Comparison of ENCODE assay signal across 11 cellular contexts in the genomic region with DNA sequence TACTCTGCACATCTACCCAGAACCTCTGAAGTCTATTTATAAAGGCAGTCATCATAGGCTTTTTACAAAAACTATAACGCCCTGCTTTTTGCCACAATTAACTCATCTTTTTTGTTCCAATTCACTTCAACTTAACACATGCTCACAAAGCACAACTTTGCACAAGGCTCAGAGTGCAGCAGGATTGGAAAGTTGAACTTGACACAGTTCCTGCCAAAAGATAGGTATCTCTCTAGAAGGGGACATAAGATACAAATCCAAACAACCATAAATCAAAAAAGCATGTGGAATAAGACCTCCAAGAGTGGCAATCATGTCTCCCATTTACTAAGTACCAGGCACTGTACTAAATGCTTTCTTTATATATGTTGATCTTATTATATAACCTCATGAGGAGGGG. TPM values are rescaled to one million over a fixed set of nuclear protein-coding genes. Genes with fewer than 3 reads are reported as not detected.
A peak's percentile ranks its signal among the peaks of the same experiment; 100 is the strongest.
DNase-seq lines count a peak whose midpoint lies in the region; ATAC-seq and TF ChIP-seq lines count a peak whose summit lies in the region.
"Had no signal": no experiment of that assay in that cellular context is flagged by ENCODE, and none has a peak within 500 bp of the region (broad histone marks: within the 10 kb centered on the region; RNA-seq: fewer than 3 reads in every experiment).

No MANE protein-coding gene starts in this region.

- no peak for TF ChIP-seq POLR2A in testis (IDR thresholded peaks at IDR 0.05)

- no peak overlapping the region for H2BK15ac ChIP-seq in mesenchymal stem cell (ENCODE audit: low read depth, poor library complexity, severe bottlenecking)

- peak overlapping the region; percentile 93 for H3K27ac ChIP-seq in RWPE1
- H3K27ac ChIP-seq in coronary artery: peak overlapping the region; percentile 79 to 93
- peak overlapping the region; percentile 61 for H3K27ac ChIP-seq in mesenchymal stem cell (ENCODE audit: low read length, poor library complexity, severe bottlenecking)
- H3K27ac ChIP-seq in testis: peak overlapping the region; percentile 66 to 85
- H3K27ac ChIP-seq: BLaER1 treated with 17β-estradiol and CSF1 and Interleukin-3, amounts not matched to agents 10 nM and 100 nM had no signal

- ATAC-seq in GM18519 (IDR thresholded peaks at IDR 0.05; ENCODE audit: low FRiP score, unreplicated experiment): no peak
- no peak for ATAC-seq in GM18868 (IDR thresholded peaks at IDR 0.05; ENCODE audit: unreplicated experiment)
- ATAC-seq: activated naive CD4-positive, alpha-beta T cell treated with anti-CD3 and anti-CD28 coated beads, Interleukin-2, amount 50 U/mL, for 72 hours had no signal

- DNase-seq in RWPE1 (ENCODE audit: low spot score) (no peak), coronary artery (ENCODE audit: low spot score) (no peak), mesenchymal stem cell (no peak), testis (no peak), NCI-H2029 treated with DMSO at 0.1 percent for 48 hours (lab: John Stamatoyannopoulos, UW) (no peak)
- DNase-seq in activated T-cell treated with anti-CD3 and anti-CD28 coated beads, Interleukin-2, amount 50 U/mL, for 1 hour: no peak
- DNase-seq: NCI-H2107 had no signal

- H3K18ac ChIP-seq in mesenchymal stem cell (ENCODE audit: low read depth in 1 of 2, low read length in 2 of 2): peak overlapping the region; percentile 49 to 85

- H2BK120ac ChIP-seq in mesenchymal stem cell (ENCODE audit: low read depth, low read length): no peak overlapping the region

- H3K27me3 ChIP-seq in mesenchymal stem cell (ENCODE audit: control insufficient read depth in 1 of 2, insufficient read depth in 1 of 2, low read length in 2 of 2) (no peaks in the 10 kb centered on the region), testis (no peaks in the 10 kb centered on the region)
- H3K27me3 ChIP-seq: BLaER1 treated with 17β-estradiol and CSF1 and Interleukin-3, amounts not matched to agents 10 nM and 100 nM had no signal

- intact Hi-C loops in testis (cut with DNase I; ENCODE audit: low total_unique reads): no loop called here

- peak overlapping the region in 1 of 2 experiments; percentile 87 for H2BK12ac ChIP-seq in mesenchymal stem cell (ENCODE audit: low read length in 2 of 2)

- H3K4ac ChIP-seq in mesenchymal stem cell (ENCODE audit: low read depth in 1 of 2, low read length in 2 of 2): no peak overlapping the region

- POLR2A ChIA-PET in RWPE1 (lab: Yijun Ruan, JAX; ENCODE audit: low non-redundant PET): no interaction called here

- H3K14ac ChIP-seq in mesenchymal stem cell (ENCODE audit: low read length in 2 of 2): no peak overlapping the region

- H4K91ac ChIP-seq in mesenchymal stem cell (ENCODE audit: low read length): no peak overlapping the region

- no peak overlapping the region for H2AFZ ChIP-seq in mesenchymal stem cell (ENCODE audit: low read depth, low read length)

- H2BK5ac ChIP-seq in mesenchymal stem cell (ENCODE audit: low read depth, low read length, poor library complexity, severe bottlenecking): no peak overlapping the region

- H4K8ac ChIP-seq in mesenchymal stem cell (ENCODE audit: low read length): no peak overlapping the region

- CTCF ChIA-PET in RWPE1 (lab: Yijun Ruan, JAX): no interaction called here

- H3K79me1 ChIP-seq in mesenchymal stem cell (replicated peaks; ENCODE audit: low read length, poor library complexity, severe bottlenecking): no peaks in the 10 kb centered on the region

- H3K4me2 ChIP-seq in mesenchymal stem cell (ENCODE audit: low read length, poor library complexity, severe bottlenecking): no peak overlapping the region

- TF ChIP-seq CTCF in RWPE1 (conservative IDR thresholded peaks at IDR 0.05; ENCODE audit: low read depth) (no peak), coronary artery (IDR thresholded peaks at IDR 0.05) (no peak), testis (IDR thresholded peaks at IDR 0.05) (no peak)

- no peak overlapping the region for H3K9ac ChIP-seq in mesenchymal stem cell (ENCODE audit: low read length)
- H3K9ac ChIP-seq: BLaER1 treated with 17β-estradiol and CSF1 and Interleukin-3, amounts not matched to agents 10 nM and 100 nM had no signal

- no peaks in the 10 kb centered on the region for H3K9me3 ChIP-seq in mesenchymal stem cell (ENCODE audit: control insufficient read depth, low read length)
- no peaks in the 10 kb centered on the region for H3K9me3 ChIP-seq in testis
- H3K9me3 ChIP-seq: BLaER1 treated with 17β-estradiol and CSF1 and Interleukin-3, amounts not matched to agents 10 nM and 100 nM had no signal

- H3K36me3 ChIP-seq in mesenchymal stem cell (ENCODE audit: control insufficient read depth in 1 of 2, insufficient read depth in 2 of 2, low read depth in 1 of 2, low read length in 2 of 2) (no peaks in the 10 kb centered on the region), testis (ENCODE audit: low read depth, missing control alignments) (no peaks in the 10 kb centered on the region)
- H3K36me3 ChIP-seq: BLaER1 treated with 17β-estradiol and CSF1 and Interleukin-3, amounts not matched to agents 10 nM and 100 nM had no signal

- H3K4me3 ChIP-seq in coronary artery (no peak overlapping the region), mesenchymal stem cell (ENCODE audit: insufficient read depth in 1 of 2, low read depth in 1 of 2, low read length in 2 of 2) (no peak overlapping the region), testis (no peak overlapping the region)
- H3K4me3 ChIP-seq: BLaER1 treated with 17β-estradiol and CSF1 and Interleukin-3, amounts not matched to agents 10 nM and 100 nM had no signal

- 70% methylated on average over 1 of the region's 1 CpG for WGBS in mesenchymal stem cell
- 38 to 47% methylated on average over 1 of the region's 1 CpG for WGBS in testis, 2 donors

- H3K4me1 ChIP-seq in mesenchymal stem cell (ENCODE audit: control insufficient read depth, insufficient read depth, low read depth, low read length) (peaks cover 20% of the 10 kb centered on the region), testis (peaks cover 24% of the 10 kb centered on the region)

- H2AK5ac ChIP-seq in mesenchymal stem cell (ENCODE audit: low read length, severe bottlenecking): no peak overlapping the region

- no peak overlapping the region for H3K23ac ChIP-seq in mesenchymal stem cell (ENCODE audit: low read length in 2 of 2)

RNA-seq across cellular contexts. Expression of a gene that starts 36.2 kb away (rescaled TPM):
- 9,229 TPM for polyA plus RNA-seq in mesenchymal stem cell (2013, experiment 1 of 2)
- polyA plus RNA-seq in mesenchymal stem cell (2013, experiment 2 of 2): 8,918 TPM
- total RNA-seq in testis: 1,000 to 10,000 TPM in 1 of 2 donors, 100 to 1,000 TPM in 1; 806 to 1,188 TPM
- 2,664 TPM for polyA plus RNA-seq in testis (ENCODE audit: insufficient read depth, low read depth, low replicate concordance)
